ENCODE assay signal across 8 cellular contexts in the genomic region with DNA sequence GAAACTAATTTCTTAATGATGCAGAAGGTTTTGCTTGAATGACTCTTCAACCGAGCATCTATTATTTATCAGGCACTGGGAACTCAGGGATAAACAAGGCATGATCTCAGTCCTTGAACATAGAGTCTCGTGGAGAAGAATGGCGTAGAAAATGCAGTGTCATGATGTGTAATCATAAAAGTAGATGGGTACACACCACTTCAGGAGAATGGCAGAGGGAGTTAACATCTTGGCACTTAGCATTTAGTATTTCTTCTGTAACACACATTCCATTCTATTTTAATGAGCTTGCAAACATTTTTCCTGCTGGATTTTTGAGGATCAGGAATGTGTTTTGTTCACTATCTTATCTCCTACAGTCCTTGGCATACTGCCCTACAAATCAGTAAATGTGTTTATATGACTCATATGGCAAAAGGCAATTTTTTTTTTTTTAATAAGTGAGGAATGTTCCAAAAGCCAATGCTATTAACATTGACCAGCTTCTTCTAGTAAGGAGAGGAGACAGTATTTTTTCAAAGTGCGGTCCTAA. TPM values are rescaled to one million over a fixed set of nuclear protein-coding genes. Genes with fewer than 3 reads are reported as not detected.
DNase-seq lines count a peak whose midpoint lies in the region; ATAC-seq, FAIRE-seq and TF ChIP-seq lines count a peak whose summit lies in the region.

No MANE protein-coding gene starts in this region.

- peak overlapping the region; percentile 2; the same call in 1 of the 2 replicates for H3K4me3 ChIP-seq in AG04449 (ENCODE audit: low read depth, low read length)
- no peak overlapping the region for H3K4me3 ChIP-seq in HFF-Myc (replicated peaks; ENCODE audit: low read depth, low read length)
- H3K4me3 ChIP-seq in smooth muscle cell, result no peak overlapping the region

- CTCF ChIA-PET in AG04449 (lab: Yijun Ruan, JAX), result interaction anchor here (0.9 to 2.1 kb wide), 3 partner anchors 45 to 67 kb away, joined by 3 to 5 read pairs (median 3); no protein-coding TSS in a partner anchor

- peak overlapping the region; percentile 53 for H3K9ac ChIP-seq in smooth muscle cell (ENCODE audit: low read depth)

- H3K79me2 ChIP-seq in smooth muscle cell (ENCODE audit: low read depth), result no peaks in the 10 kb centered on the region

- DNase-seq in AG04449 (ENCODE audit: low read depth, low spot score) (peak; percentile 98), HFF-Myc (ENCODE audit: extremely low read depth, low read depth) (peak; percentile 81), foreskin melanocyte (peak; percentile 88), smooth muscle cell (lab: John Stamatoyannopoulos, UW; ENCODE audit: unreplicated experiment) (no peak), GM19239 (ENCODE audit: insufficient read length, low spot score) (no peak)

- H4K20me1 ChIP-seq in smooth muscle cell (ENCODE audit: low read depth), result no peaks in the 10 kb centered on the region

- POLR2A ChIA-PET in AG04449 (lab: Yijun Ruan, JAX), result interaction anchor here (0.6 to 2.3 kb wide), 6 partner anchors 29 to 99 kb away, joined by 3 to 19 read pairs (median 4); a partner anchor contains a TSS

- no peaks in the 10 kb centered on the region for H3K27me3 ChIP-seq in smooth muscle cell (ENCODE audit: low read depth)

- TF ChIP-seq CTCF in AG04449 (IDR thresholded peaks at IDR 0.05; ENCODE audit: insufficient read depth, low read length, missing control alignments) (no peak), HFF-Myc (IDR thresholded peaks at IDR 0.05; ENCODE audit: low read depth, low read length, missing control alignments) (no peak), smooth muscle cell (IDR thresholded peaks at IDR 0.05; ENCODE audit: borderline replicate concordance, insufficient read depth, poor library complexity, severe bottlenecking) (no peak)

- ATAC-seq in GM18909 (IDR thresholded peaks at IDR 0.05; ENCODE audit: poor library complexity, unreplicated experiment) (no peak), GM18519 (IDR thresholded peaks at IDR 0.05; ENCODE audit: low FRiP score, unreplicated experiment) (no peak)

- H2AFZ ChIP-seq in smooth muscle cell (ENCODE audit: low read depth), result no peak overlapping the region

- H3K27ac ChIP-seq in smooth muscle cell (ENCODE audit: low read depth), result peak overlapping the region; percentile 88

- FAIRE-seq in TTC549 (lab: Jason Lieb, UNC) (peak; percentile 51), GM19239 (lab: Jason Lieb, UNC) (no peak)

- H3K9me3 ChIP-seq in smooth muscle cell (replicated peaks; ENCODE audit: low read depth), result no peaks in the 10 kb centered on the region

- peak overlapping the region; percentile 68 for H3K4me2 ChIP-seq in smooth muscle cell

- peaks cover 5% of the 10 kb centered on the region for H3K4me1 ChIP-seq in smooth muscle cell (ENCODE audit: low read depth)

- H3F3A ChIP-seq in smooth muscle cell (ENCODE audit: low read depth), result no peaks in the 10 kb centered on the region

- no peaks in the 10 kb centered on the region for H3K36me3 ChIP-seq in smooth muscle cell (ENCODE audit: low read depth)

- WGBS in smooth muscle cell (ENCODE audit: low lambda C conversion rate), result 16% methylated on average over 4 of the region's 4 CpGs

RNA-seq across cellular contexts. Expression of a gene that starts 3.8 kb away (rescaled TPM):
- 42.6 and 61.7 TPM in 2 replicates for total RNA-seq in smooth muscle cell
- 31.1 and 39.9 TPM in 2 replicates for polyA plus RNA-seq in smooth muscle cell

Comparison
In these comparisons a context has a peak if more than half of its experiments do, and no peak if none do; other contexts are left out.
1. DNase-seq: peak in AG04449 (single experiment), HFF-Myc (single experiment) and foreskin melanocyte (single experiment); none in smooth muscle cell (single experiment) and GM19239 (single experiment).